Comparison of ENCODE assay signal across 1 cellular context in genomic region chr22:43202326-43202725, GRCh38.
TF ChIP-seq lines count a peak whose summit lies in the region.

No MANE protein-coding gene starts in this region.

TF ChIP-seq in HepG2, 621 proteins besides CTCF, POLR2A, EP300 and RAD21:
- peak; percentile 2; the same call in 1 of the 2 replicates for TF ChIP-seq ZBTB33 (CRISPR knock-in tag; IDR thresholded peaks at IDR 0.05)
- TF ChIP-seq HOXA5 (CRISPR knock-in tag; IDR thresholded peaks at IDR 0.05), result no peak
